In genomic region chr11:66112041-66112491, GRCh38 we compare ENCODE assay signal across 11 cellular contexts. TPM values are rescaled to one million over a fixed set of nuclear protein-coding genes. Genes with fewer than 3 reads are reported as not detected.
A peak's percentile ranks its signal among the peaks of the same experiment; 100 is the strongest.
DNase-seq lines count a peak whose midpoint lies in the region; ATAC-seq and TF ChIP-seq lines count a peak whose summit lies in the region.
"Had no signal": no experiment of that assay in that cellular context is flagged by ENCODE, and none has a peak within 500 bp of the region (broad histone marks: within the 10 kb centered on the region; RNA-seq: fewer than 3 reads in every experiment).

No MANE protein-coding gene starts in this region.

- intact Hi-C loops in CD4-positive, alpha-beta memory T cell (cut with micrococcal nuclease) = no loop called here
- intact Hi-C loops in natural killer cell (cut with micrococcal nuclease) = no loop called here
- intact Hi-C loops in mucosa of descending colon (cut with DNase I, micrococcal nuclease) = no loop called here

- no peak overlapping the region for H3K9ac ChIP-seq in HUES48 (ENCODE audit: low read depth, low read length)

- peak overlapping the region in 7 of 8 donors; percentile 15 to 79 (median 43) for H3K4me3 Mint-ChIP-seq in CD4-positive, alpha-beta memory T cell
- H3K4me3 Mint-ChIP-seq in natural killer cell (no peak overlapping the region), endothelial cell (ENCODE audit: unreplicated experiment) (no peak overlapping the region)

- no peak for DNase-seq in CD4-positive, alpha-beta memory T cell
- DNase-seq in brain microvascular endothelial cell (no peak), natural killer cell (no peak), Ammon's horn (ENCODE audit: low spot score) (no peak), mucosa of descending colon (no peak), endothelial cell (ENCODE audit: low spot score) (no peak)
- DNase-seq: activated CD4-positive, CD25-positive, alpha-beta regulatory T cell treated with anti-CD3 and anti-CD28 coated beads, Interleukin-2, amount 50 U/mL, for 72 hours; GOT3; NCI-H2227 treated with DMSO at 0.1 percent for 48 hours had no signal

- in situ Hi-C loops in brain microvascular endothelial cell (cut with HindIII; ENCODE audit: low pct_ligation_motif_present, low sequenced_read_pairs) = no loop called here

- H3K27me3 ChIP-seq in CD4-positive, alpha-beta memory T cell (ENCODE audit: insufficient read depth, low read length) = no peaks in the 10 kb centered on the region
- H3K27me3 ChIP-seq in HUES48 (ENCODE audit: control insufficient read depth, insufficient read depth, low read length) = no peaks in the 10 kb centered on the region
- no peaks in the 10 kb centered on the region for H3K27me3 ChIP-seq in brain microvascular endothelial cell (replicated peaks)

- peaks cover 99% of the 10 kb centered on the region for H3K4me1 ChIP-seq in CD4-positive, alpha-beta memory T cell (ENCODE audit: insufficient read depth, low read length)
- H3K4me1 ChIP-seq in HUES48 (ENCODE audit: control insufficient read depth, insufficient read depth, low read length) (peaks cover 42% of the 10 kb centered on the region), mucosa of descending colon (ENCODE audit: low read depth) (peaks cover 5% of the 10 kb centered on the region)

- no peaks in the 10 kb centered on the region for H3K27me3 Mint-ChIP-seq in CD4-positive, alpha-beta memory T cell
- no peaks in the 10 kb centered on the region for H3K27me3 Mint-ChIP-seq in natural killer cell (ENCODE audit: low read depth in 2 of 2)
- H3K27me3 Mint-ChIP-seq in endothelial cell (ENCODE audit: unreplicated experiment) = no peaks in the 10 kb centered on the region

- no peak for TF ChIP-seq CTCF in brain microvascular endothelial cell (IDR thresholded peaks at IDR 0.05; ENCODE audit: low read depth, low read length, missing control alignments)
- TF ChIP-seq CTCF in natural killer cell (IDR thresholded peaks at IDR 0.05) = no peak
- no peak for TF ChIP-seq CTCF in mucosa of descending colon (IDR thresholded peaks at IDR 0.05)
- TF ChIP-seq CTCF in endothelial cell (IDR thresholded peaks at IDR 0.05; ENCODE audit: unreplicated experiment) = no peak

- H3K9me3 Mint-ChIP-seq in CD4-positive, alpha-beta memory T cell = no peaks in the 10 kb centered on the region
- H3K9me3 Mint-ChIP-seq in natural killer cell (peaks cover 0 to 2% of the 10 kb centered on the region in 2 donors), endothelial cell (ENCODE audit: unreplicated experiment) (no peaks in the 10 kb centered on the region)

- CTCF ChIA-PET in CD4-positive, alpha-beta memory T cell (lab: Charles Lee; ENCODE audit: partially characterized antibody) = interaction anchor here (1.2 to 1.4 kb wide), 2 partner anchors 14 to 43 kb away, joined by 3 to 4 read pairs; no protein-coding TSS in a partner anchor

- peaks cover 13 to 20% of the 10 kb centered on the region in 2 donors for H3K36me3 Mint-ChIP-seq in CD4-positive, alpha-beta memory T cell
- H3K36me3 Mint-ChIP-seq in natural killer cell (no peaks in the 10 kb centered on the region), endothelial cell (ENCODE audit: low read depth, unreplicated experiment) (peaks cover 6% of the 10 kb centered on the region)

- peaks cover 2% of the 10 kb centered on the region for H3K36me3 ChIP-seq in CD4-positive, alpha-beta memory T cell (ENCODE audit: insufficient read depth, low read length)
- H3K36me3 ChIP-seq in HUES48 (ENCODE audit: control insufficient read depth, insufficient read depth, low read length) (no peaks in the 10 kb centered on the region), brain microvascular endothelial cell (replicated peaks) (no peaks in the 10 kb centered on the region), mucosa of descending colon (ENCODE audit: low read depth) (no peaks in the 10 kb centered on the region)

- H3K4me1 Mint-ChIP-seq in CD4-positive, alpha-beta memory T cell = peaks cover 71 to 97% (median 80%) of the 10 kb centered on the region in 4 donors
- H3K4me1 Mint-ChIP-seq in natural killer cell (peaks cover 73 to 79% of the 10 kb centered on the region in 2 donors), endothelial cell (ENCODE audit: unreplicated experiment) (peaks cover 31% of the 10 kb centered on the region)

- H3K4me3 ChIP-seq in CD4-positive, alpha-beta memory T cell (ENCODE audit: low read length in 2 of 2) = no peak overlapping the region
- H3K4me3 ChIP-seq in HUES48 (ENCODE audit: low read depth, low read length) (peak overlapping the region; percentile 18; the same call in 1 of the 2 replicates), brain microvascular endothelial cell (ENCODE audit: low read depth, low read length) (no peak overlapping the region), mucosa of descending colon (no peak overlapping the region)

- POLR2A ChIA-PET in CD4-positive, alpha-beta memory T cell (lab: Charles Lee; ENCODE audit: partially characterized antibody) = interaction anchor here (1.1 to 1.9 kb wide), 2 partner anchors 10 to 41 kb away, joined by 4 to 11 read pairs; partner anchors contain the start of gene PACS1

- ATAC-seq in natural killer cell = no peak
- no peak for ATAC-seq in mucosa of descending colon
- ATAC-seq in GM21576 (IDR thresholded peaks at IDR 0.05; ENCODE audit: unreplicated experiment) = no peak

- H3K27ac Mint-ChIP-seq in CD4-positive, alpha-beta memory T cell = peak overlapping the region; percentile 65 to 96 (median 90)
- H3K27ac Mint-ChIP-seq in natural killer cell (peak overlapping the region; percentile 52 to 92), endothelial cell (ENCODE audit: unreplicated experiment) (no peak overlapping the region)

- no peaks in the 10 kb centered on the region for H3K9me3 ChIP-seq in CD4-positive, alpha-beta memory T cell (ENCODE audit: control insufficient read depth in 1 of 2, low read length in 2 of 2)
- H3K9me3 ChIP-seq in HUES48 (ENCODE audit: control insufficient read depth, insufficient read depth, low read length) = no peaks in the 10 kb centered on the region
- H3K9me3 ChIP-seq in mucosa of descending colon = no peaks in the 10 kb centered on the region

- H3K27ac ChIP-seq in CD4-positive, alpha-beta memory T cell (ENCODE audit: low read depth, low read length) = no peak overlapping the region
- H3K27ac ChIP-seq in HUES48 (ENCODE audit: low read depth, low read length) = peak overlapping the region; percentile 5
- H3K27ac ChIP-seq in brain microvascular endothelial cell = peak overlapping the region; percentile 92

RNA-seq across cellular contexts. Expression of gene PACS1, which starts 42.0 kb away (rescaled TPM):
- total RNA-seq in CD4-positive, alpha-beta memory T cell = 100 to 1,000 TPM; 251 to 262 TPM
- 100 to 1,000 TPM in 1 of 2 donors, 10 to 100 TPM in 1; 13.7 to 104 TPM for polyA plus RNA-seq in CD4-positive, alpha-beta memory T cell
- total RNA-seq in natural killer cell = 100 to 1,000 TPM; 176 to 204 (median 186) TPM
- 10 to 100 TPM; 14.4 to 44.9 (median 18.9) TPM for total RNA-seq in mucosa of descending colon
- total RNA-seq in endothelial cell (ENCODE audit: unreplicated experiment) = 114 TPM

RNA-seq across cellular contexts. Expression of gene SF3B2, which starts 59.9 kb away (rescaled TPM):
- 100 to 1,000 TPM; 238 to 240 TPM for total RNA-seq in CD4-positive, alpha-beta memory T cell
- 100 to 1,000 TPM in 1 of 2 donors, 10 to 100 TPM in 1; 74.4 to 128 TPM for polyA plus RNA-seq in CD4-positive, alpha-beta memory T cell
- total RNA-seq in natural killer cell (100 to 1,000 TPM; 249 to 269 (median 253) TPM), mucosa of descending colon (100 to 1,000 TPM; 116 to 143 (median 135) TPM), endothelial cell (ENCODE audit: unreplicated experiment) (174 TPM)

Comparison
In these comparisons a context has a peak if more than half of its experiments do, and no peak if none do; other contexts are left out.
1. H3K4me3 Mint-ChIP-seq: peak in CD4-positive, alpha-beta memory T cell (7 of 8); none in natural killer cell (single experiment) and endothelial cell (single experiment).